ENCODE assay signal across 8 cellular contexts in the genomic region with DNA sequence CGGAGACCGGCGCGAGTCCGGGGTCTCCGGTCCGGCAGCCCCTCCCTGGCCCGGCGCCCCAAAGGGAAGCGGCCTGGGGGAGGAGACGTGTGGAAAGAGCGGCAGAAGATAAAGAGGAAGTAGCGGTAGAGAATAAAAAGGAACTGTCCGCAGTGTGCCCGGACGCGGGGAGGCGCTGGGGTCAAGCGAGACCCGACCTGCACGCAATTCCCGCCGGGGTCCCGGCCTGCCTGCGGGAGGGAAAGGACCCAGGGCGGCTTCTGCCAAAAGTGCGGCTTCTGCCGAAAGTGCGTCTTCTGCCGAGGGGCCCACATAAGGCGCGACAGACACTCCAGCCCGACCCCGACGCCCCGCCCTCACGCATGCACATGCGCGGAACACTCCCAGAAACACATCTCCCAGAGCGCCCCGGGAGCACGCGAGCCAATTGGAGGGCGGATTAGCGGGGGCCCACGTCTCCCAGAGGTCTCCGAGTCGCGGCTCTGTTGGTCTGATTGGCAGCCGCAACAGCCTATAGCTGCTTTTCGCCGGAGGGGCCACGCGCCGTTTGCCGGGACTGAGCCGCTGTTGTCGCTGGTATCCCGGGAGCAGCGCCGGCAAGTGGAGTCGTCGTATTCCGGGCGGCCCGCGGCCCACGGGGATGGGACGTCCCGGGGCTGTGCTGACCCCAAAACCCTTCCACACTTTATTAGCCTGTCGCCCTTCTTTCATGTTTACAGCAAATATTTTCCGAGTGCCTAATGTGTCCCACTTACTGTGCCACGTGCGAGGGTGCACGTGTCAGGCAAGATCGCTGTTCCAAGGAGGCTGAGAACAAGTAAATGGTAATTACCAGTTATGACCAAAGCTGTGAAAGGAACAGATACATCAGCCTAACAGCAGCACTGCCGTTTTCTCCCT. TPM values are rescaled to one million over a fixed set of nuclear protein-coding genes. Genes with fewer than 3 reads are reported as not detected.
A peak's percentile ranks its signal among the peaks of the same experiment; 100 is the strongest.
DNase-seq lines count a peak whose midpoint lies in the region; ATAC-seq, FAIRE-seq and TF ChIP-seq lines count a peak whose summit lies in the region.

No MANE protein-coding gene starts in this region.

- POLR2A ChIA-PET in AG04449 (lab: Yijun Ruan, JAX), result interaction anchor here (1.0 to 1.3 kb wide), 2 partner anchors 18 to 180 kb away, joined by 4 to 5 read pairs; no protein-coding TSS in a partner anchor

- peaks cover 8 to 14% (median 9%) of the 10 kb centered on the region in 3 donors for H3K27me3 Mint-ChIP-seq in immature natural killer cell (ENCODE audit: low read depth in 3 of 3)

- 1 to 2% (median 1%) methylated on average over 68 to 77 of the region's 77 CpGs for WGBS in spleen, 5 donors

- H3K27ac Mint-ChIP-seq in immature natural killer cell, result peak overlapping the region; percentile 88 to 98 (median 96)

- DNase-seq in AG04449 (ENCODE audit: low read depth, low spot score) (peak; percentile 85), NCI-H2196 (lab: John Stamatoyannopoulos, UW; ENCODE audit: unreplicated experiment) (peak; percentile 98), WERI-Rb-1 (peak; percentile 99), bronchial epithelial cell (ENCODE audit: low read depth) (peak; percentile 85), immature natural killer cell (peak; percentile 96 to 97 (median 96)), spleen (peak; percentile 99)

- H3K4me3 ChIP-seq in AG04449 (ENCODE audit: low read depth, low read length), result peak overlapping the region; percentile 86
- H3K4me3 ChIP-seq in WERI-Rb-1 (ENCODE audit: low read depth, low read length), result peak overlapping the region; percentile 72
- peak overlapping the region; percentile 77 for H3K4me3 ChIP-seq in bronchial epithelial cell (ENCODE audit: low read depth, low read length)
- peak overlapping the region; percentile 73 to 94 (median 80) for H3K4me3 ChIP-seq in spleen

- TF ChIP-seq POLR2A in spleen (IDR thresholded peaks at IDR 0.05), result peak in 2 of 3 donors; percentile 72 to 75

- H3K27me3 ChIP-seq in WERI-Rb-1 (ENCODE audit: insufficient read depth, low read depth, severe bottlenecking) (no peaks in the 10 kb centered on the region), bronchial epithelial cell (ENCODE audit: control insufficient read depth, insufficient read depth, low read length) (no peaks in the 10 kb centered on the region), spleen (replicated peaks in 1 of 7) (no peaks in the 10 kb centered on the region)

- FAIRE-seq in bronchial epithelial cell (lab: Jason Lieb, UNC), result no peak

- peak overlapping the region; percentile 95 for H3K27ac ChIP-seq in WERI-Rb-1
- H3K27ac ChIP-seq in spleen, result peak overlapping the region; percentile 96 to 100 (median 99)

- peaks cover 5 to 14% (median 11%) of the 10 kb centered on the region in 3 donors for H3K36me3 Mint-ChIP-seq in immature natural killer cell

- H3K4me1 Mint-ChIP-seq in immature natural killer cell, result peaks cover 46 to 49% of the 10 kb centered on the region in 2 donors

- H3K9me3 Mint-ChIP-seq in immature natural killer cell, result no peaks in the 10 kb centered on the region

- H3K36me3 ChIP-seq in WERI-Rb-1 (no peaks in the 10 kb centered on the region), bronchial epithelial cell (ENCODE audit: control insufficient read depth, insufficient read depth, low read length) (no peaks in the 10 kb centered on the region), spleen (peaks cover 0 to 46% (median 3%) of the 10 kb centered on the region in 6 donors)

- intact Hi-C loops in spleen (cut with DNase I; ENCODE audit: low total_unique reads), result no loop called here

- ATAC-seq in GM18868 (IDR thresholded peaks at IDR 0.05; ENCODE audit: unreplicated experiment) (peak; percentile 90), HG03135 (IDR thresholded peaks at IDR 0.05; ENCODE audit: unreplicated experiment) (peak; percentile 75)

- H3K9me3 ChIP-seq in WERI-Rb-1 (ENCODE audit: severe bottlenecking) (no peaks in the 10 kb centered on the region), spleen (peaks cover 0 to 13% (median 0%) of the 10 kb centered on the region in 8 donors)

- CTCF ChIA-PET in AG04449 (lab: Yijun Ruan, JAX), result interaction anchor here (1.0 to 1.6 kb wide), 4 partner anchors 8 to 15 kb away, joined by 3 to 6 read pairs (median 4); a partner anchor contains a TSS

- TF ChIP-seq CTCF in AG04449 (IDR thresholded peaks at IDR 0.05; ENCODE audit: insufficient read depth, low read length, missing control alignments) (peak; percentile 34), WERI-Rb-1 (IDR thresholded peaks at IDR 0.05; ENCODE audit: low read depth, low read length) (peak; percentile 51), bronchial epithelial cell (IDR thresholded peaks at IDR 0.05; ENCODE audit: insufficient read depth, low read length, severe bottlenecking) (peak; percentile 49), spleen (IDR thresholded peaks at IDR 0.05 in 8 of 11, conservative IDR thresholded peaks at IDR 0.05 in 3 of 11) (peak in 6 of 11 experiments; percentile 19 to 46 (median 32))

- H3K4me3 Mint-ChIP-seq in immature natural killer cell, result peak overlapping the region; percentile 83 to 96 (median 94)

- peaks cover 21 to 76% (median 46%) of the 10 kb centered on the region in 6 donors for H3K4me1 ChIP-seq in spleen

RNA-seq across cellular contexts. Expression of a gene that starts 8.0 kb away (rescaled TPM):
- not detected in 2 replicates for total RNA-seq in bronchial epithelial cell
- under 1 TPM in 2 of 3 donors, not detected in 1; 0.32 to 0.46 TPM for polyA plus RNA-seq in immature natural killer cell
- 10 to 100 TPM; 14.9 to 61.1 (median 28.0) TPM for total RNA-seq in spleen
- 1 to 10 TPM in 2 of 3 donors, under 1 TPM in 1; 0.39 to 3.7 (median 1.2) TPM for polyA plus RNA-seq in spleen

RNA-seq across cellular contexts. Expression of a gene that starts 18.9 kb away (rescaled TPM):
- total RNA-seq in bronchial epithelial cell, result 46.6 and 60.6 TPM in 2 replicates
- 10 to 100 TPM; 38.2 to 51.0 (median 42.9) TPM for polyA plus RNA-seq in immature natural killer cell
- total RNA-seq in spleen, result 10 to 100 TPM; 27.8 to 51.9 (median 39.1) TPM
- polyA plus RNA-seq in spleen, result 10 to 100 TPM; 16.0 to 21.6 (median 19.8) TPM

RNA-seq across cellular contexts. Expression of a gene that starts 29.4 kb away (rescaled TPM):
- total RNA-seq in bronchial epithelial cell (9.5 and 9.9 TPM in 2 replicates), spleen (10 to 100 TPM; 14.2 to 24.4 (median 15.4) TPM)
- polyA plus RNA-seq in immature natural killer cell (10 to 100 TPM in 1 of 3 donors, 1 to 10 TPM in 2; 6.2 to 14.5 (median 9.8) TPM), spleen (1 to 10 TPM; 4.2 to 6.3 (median 4.8) TPM)

RNA-seq across cellular contexts. Expression of a gene that starts 40.8 kb away (rescaled TPM):
- total RNA-seq in bronchial epithelial cell, result 2.4 and 5.5 TPM in 2 replicates
- 1 to 10 TPM; 2.9 to 4.6 (median 3.9) TPM for polyA plus RNA-seq in immature natural killer cell
- 10 to 100 TPM in 2 of 7 donors, 1 to 10 TPM in 5; 5.8 to 12.0 (median 9.2) TPM for total RNA-seq in spleen
- polyA plus RNA-seq in spleen, result 1 to 10 TPM; 3.6 to 3.8 (median 3.7) TPM

RNA-seq across cellular contexts. Expression of a gene that starts 40.9 kb away (rescaled TPM):
- 22.9 and 23.2 TPM in 2 replicates for total RNA-seq in bronchial epithelial cell
- 10 to 100 TPM; 10.8 to 24.9 (median 20.2) TPM for polyA plus RNA-seq in immature natural killer cell
- 10 to 100 TPM; 29.7 to 48.2 (median 42.5) TPM for total RNA-seq in spleen
- polyA plus RNA-seq in spleen, result 10 to 100 TPM; 17.1 to 30.1 (median 24.2) TPM

Comparison
In these comparisons a context has a peak if more than half of its experiments do, and no peak if none do; other contexts are left out.
1. Peak in every context shown above with its lines: DNase-seq, ATAC-seq, H3K4me3 ChIP-seq and H3K27ac ChIP-seq.
2. RNA of a gene that starts 8.0 kb away (total RNA-seq): 14.9 to 61.1 TPM in spleen; not detected in bronchial epithelial cell; every median in the first group is over 10 times any median in the second.